In genomic region chr2:70094978-70095832, GRCh38 we compare ENCODE assay signal across 8 cellular contexts. TPM values are rescaled to one million over a fixed set of nuclear protein-coding genes. Genes with fewer than 3 reads are reported as not detected.
DNase-seq lines count a peak whose midpoint lies in the region; ATAC-seq, FAIRE-seq and TF ChIP-seq lines count a peak whose summit lies in the region.

No MANE protein-coding gene starts in this region.

- peaks cover 0 to 6% of the 10 kb centered on the region in 2 donors for H3K9me3 Mint-ChIP-seq in stimulated activated naive B cell treated with anti-CD40 and anti-IgM and Interleukin-4, amounts not matched to agents 10 μg/mL and 1 μg/mL and 100 μg/mL, for 72 hours

- intact Hi-C loops in ascending aorta (cut with DNase I) (loop anchor here (2.0 kb wide), 1 partner anchor 14 kb away; no protein-coding TSS in a partner anchor), kidney (cut with DNase I) (no loop called here)

- H3K4me3 Mint-ChIP-seq in stimulated activated naive B cell treated with anti-CD40 and anti-IgM and Interleukin-4, amounts not matched to agents 10 μg/mL and 1 μg/mL and 100 μg/mL, for 72 hours, result peak overlapping the region; percentile 87 to 94

- ATAC-seq in HG02642 (IDR thresholded peaks at IDR 0.05; ENCODE audit: poor library complexity, unreplicated experiment) (peak; percentile 76), HG03097 (IDR thresholded peaks at IDR 0.05; ENCODE audit: low FRiP score, unreplicated experiment) (no peak)
- peak; percentile 90 to 92 for ATAC-seq in stimulated activated naive B cell treated with anti-CD40 and anti-IgM and Interleukin-4, amounts not matched to agents 10 μg/mL and 1 μg/mL and 100 μg/mL, for 72 hours (replicated peaks)

- H3K27ac Mint-ChIP-seq in stimulated activated naive B cell treated with anti-CD40 and anti-IgM and Interleukin-4, amounts not matched to agents 10 μg/mL and 1 μg/mL and 100 μg/mL, for 72 hours, result peak overlapping the region; percentile 95

- H3K36me3 ChIP-seq in Peyer's patch (no peaks in the 10 kb centered on the region), ascending aorta (no peaks in the 10 kb centered on the region), kidney (ENCODE audit: control insufficient read depth in 1 of 2, insufficient read depth in 2 of 2, low read length in 2 of 2) (no peaks in the 10 kb centered on the region)

- FAIRE-seq in kidney (lab: Jason Lieb, UNC), result no peak

- peak overlapping the region in 1 of 2 donors; percentile 19 for H3K9ac ChIP-seq in kidney (ENCODE audit: low read length in 2 of 2)

- H3K27me3 Mint-ChIP-seq in stimulated activated naive B cell treated with anti-CD40 and anti-IgM and Interleukin-4, amounts not matched to agents 10 μg/mL and 1 μg/mL and 100 μg/mL, for 72 hours, result no peaks in the 10 kb centered on the region

- H3K9me3 ChIP-seq in Peyer's patch (no peaks in the 10 kb centered on the region), ascending aorta (no peaks in the 10 kb centered on the region), kidney (ENCODE audit: control insufficient read depth in 1 of 2, low read length in 2 of 2) (no peaks in the 10 kb centered on the region)

- peak overlapping the region; percentile 80 to 87 (median 83) for H3K27ac ChIP-seq in Peyer's patch
- peak overlapping the region; percentile 94 to 95 for H3K27ac ChIP-seq in ascending aorta
- H3K27ac ChIP-seq in kidney (ENCODE audit: low read depth in 2 of 2, low read length in 2 of 2), result peak overlapping the region; percentile 43 to 45

- H3K36me3 Mint-ChIP-seq in stimulated activated naive B cell treated with anti-CD40 and anti-IgM and Interleukin-4, amounts not matched to agents 10 μg/mL and 1 μg/mL and 100 μg/mL, for 72 hours, result peaks cover 31 to 35% of the 10 kb centered on the region in 2 donors

- H3K4me1 Mint-ChIP-seq in stimulated activated naive B cell treated with anti-CD40 and anti-IgM and Interleukin-4, amounts not matched to agents 10 μg/mL and 1 μg/mL and 100 μg/mL, for 72 hours, result peaks cover 38 to 72% of the 10 kb centered on the region in 2 donors

- H3K4me1 ChIP-seq in Peyer's patch, result peaks cover 0 to 18% (median 11%) of the 10 kb centered on the region in 4 donors
- H3K4me1 ChIP-seq in ascending aorta, result peaks cover 8 to 15% of the 10 kb centered on the region in 2 donors
- H3K4me1 ChIP-seq in kidney (ENCODE audit: control insufficient read depth in 1 of 2, insufficient read depth in 1 of 2, low read depth in 1 of 2, low read length in 2 of 2), result peaks cover 0 to 8% of the 10 kb centered on the region in 2 donors

- peak; percentile 63 for DNase-seq in GM10266 (ENCODE audit: extremely low spot score)
- peak in 2 of 3 donors; percentile 73 to 78 for DNase-seq in Peyer's patch
- peak; percentile 54 to 91 for DNase-seq in ascending aorta (ENCODE audit: low spot score in 2 of 2)
- DNase-seq in kidney, result no peak
- peak; percentile 65 for DNase-seq in stimulated activated naive B cell treated with anti-CD40 and anti-IgM and Interleukin-4, amounts not matched to agents 10 μg/mL and 1 μg/mL and 100 μg/mL, for 72 hours
- no peak for DNase-seq in NCI-H146 (lab: John Stamatoyannopoulos, UW)

- TF ChIP-seq POLR2A in Peyer's patch (IDR thresholded peaks at IDR 0.05), result no peak

- H3K4me3 ChIP-seq in Peyer's patch, result no peak overlapping the region
- no peak overlapping the region for H3K4me3 ChIP-seq in ascending aorta
- H3K4me3 ChIP-seq in kidney (ENCODE audit: low read length in 2 of 2), result no peak overlapping the region

- TF ChIP-seq CTCF in GM10266 (IDR thresholded peaks at IDR 0.05; ENCODE audit: control insufficient read depth, insufficient read depth, low read depth, missing control alignments) (no peak), Peyer's patch (IDR thresholded peaks at IDR 0.05) (no peak), ascending aorta (IDR thresholded peaks at IDR 0.05) (no peak), kidney (IDR thresholded peaks at IDR 0.05; ENCODE audit: borderline replicate concordance, extremely low read depth, insufficient read depth) (no peak)

- H3K27me3 ChIP-seq in Peyer's patch (no peaks in the 10 kb centered on the region), ascending aorta (no peaks in the 10 kb centered on the region)

RNA-seq across cellular contexts. Expression of gene PCBP1, which starts 7.9 kb away (rescaled TPM):
- total RNA-seq in Peyer's patch (100 to 1,000 TPM; 129 to 152 (median 134) TPM), ascending aorta (227 TPM), kidney (298 TPM)
- polyA plus RNA-seq in kidney (ENCODE audit: insufficient read depth, low read depth, low replicate concordance), result 224 TPM

Comparison
In these comparisons a context has a peak if more than half of its experiments do, and no peak if none do; other contexts are left out.
1. DNase-seq: peak in GM10266 (single experiment), Peyer's patch (2 of 3), ascending aorta (2 of 2) and stimulated activated naive B cell treated with anti-CD40 and anti-IgM and Interleukin-4, amounts not matched to agents 10 μg/mL and 1 μg/mL and 100 μg/mL, for 72 hours (single experiment); none in kidney (single experiment) and NCI-H146 (single experiment).
2. H3K27ac ChIP-seq: peak in every context shown above with its lines; median percentile 94 in ascending aorta; 83 in Peyer's patch; 44 in kidney.